ENCODE assay signal across 9 cellular contexts in genomic region chr2:6780765-6781274, GRCh38.
DNase-seq lines count a peak whose midpoint lies in the region; ATAC-seq and TF ChIP-seq lines count a peak whose summit lies in the region.
"Had no signal": no experiment of that assay in that cellular context is flagged by ENCODE, and none has a peak within 500 bp of the region (broad histone marks: within the 10 kb centered on the region; RNA-seq: fewer than 3 reads in every experiment).

No MANE protein-coding gene starts in this region.

- ATAC-seq in GM21381 (IDR thresholded peaks at IDR 0.05; ENCODE audit: unreplicated experiment) (peak; percentile 71), SK-N-SH treated with all-trans-retinoic acid at 6 μM for 48 hours (peak; percentile 61), left ventricle myocardium superior (peak; percentile 73), upper lobe of right lung (peak; percentile 50)

- H3K4me1 ChIP-seq in upper lobe of right lung = peaks cover 13% of the 10 kb centered on the region

- H3K27me3 ChIP-seq in upper lobe of right lung = no peaks in the 10 kb centered on the region

- no peaks in the 10 kb centered on the region for H3K9me3 ChIP-seq in upper lobe of right lung

- intact Hi-C loops in left ventricle myocardium superior (cut with micrococcal nuclease) = no loop called here
- intact Hi-C loops in upper lobe of right lung (cut with DNase I) = no loop called here

- peak; percentile 90 for DNase-seq in DMS79 (lab: John Stamatoyannopoulos, UW)
- DNase-seq in Kasumi-1 (lab: John Stamatoyannopoulos, UW) = peak; percentile 95 to 96
- peak; percentile 68 for DNase-seq in left ventricle myocardium superior
- DNase-seq in upper lobe of right lung = peak; percentile 73
- no peak for DNase-seq in NCI-H774 (lab: John Stamatoyannopoulos, UW)
- DNase-seq in central memory CD4-positive, alpha-beta T cell = no peak

- no peak for TF ChIP-seq CTCF in upper lobe of right lung (IDR thresholded peaks at IDR 0.05)

- H3K36me3 ChIP-seq in upper lobe of right lung = no peaks in the 10 kb centered on the region

- peak overlapping the region; percentile 8 for H3K4me3 ChIP-seq in upper lobe of right lung

- H3K27ac ChIP-seq in upper lobe of right lung = peak overlapping the region; percentile 76
- H3K27ac ChIP-seq: KMS-11 had no signal

TF ChIP-seq in SK-N-SH treated with all-trans-retinoic acid at 6 μM for 48 hours, 23 proteins besides CTCF, POLR2A, EP300 and RAD21:
- no peak for TF ChIP-seq GLIS3 (CRISPR knock-in tag; IDR thresholded peaks at IDR 0.05)
- 0 out of 2 replicates have a peak, but pooled peaks have one; percentile 60 for TF ChIP-seq ZNF565 (CRISPR knock-in tag; conservative IDR thresholded peaks at IDR 0.05; ENCODE audit: low read depth)
- peak; percentile 75; the same call in 1 of the 2 replicates for TF ChIP-seq TSHZ2 (CRISPR knock-in tag; IDR thresholded peaks at IDR 0.05)
- TF ChIP-seq ISL1 (CRISPR knock-in tag; IDR thresholded peaks at IDR 0.05) = no peak
- no peak for TF ChIP-seq OSR1 (CRISPR knock-in tag; IDR thresholded peaks at IDR 0.05)
- TF ChIP-seq CSDC2 (CRISPR knock-in tag; IDR thresholded peaks at IDR 0.05) = no peak
- peak; percentile 75; the same call in 1 of the 2 replicates for TF ChIP-seq TCF4 (CRISPR knock-in tag; IDR thresholded peaks at IDR 0.05; ENCODE audit: borderline replicate concordance)
- TF ChIP-seq ZC3H10 (CRISPR knock-in tag; IDR thresholded peaks at IDR 0.05) = no peak

Comparison
In these comparisons a context has a peak if more than half of its experiments do, and no peak if none do; other contexts are left out.
1. DNase-seq: peak in DMS79 (single experiment), Kasumi-1 (2 of 2), left ventricle myocardium superior (single experiment) and upper lobe of right lung (single experiment); none in NCI-H774 (single experiment) and central memory CD4-positive, alpha-beta T cell (single experiment).
2. Peak in every context shown above with its lines, with median percentiles within 50 percentile points of each other: ATAC-seq.